Comparison of ENCODE assay signal across 8 cellular contexts in genomic region chr2:219205981-219206441, GRCh38. TPM values are rescaled to one million over a fixed set of nuclear protein-coding genes. Genes with fewer than 3 reads are reported as not detected.
DNase-seq lines count a peak whose midpoint lies in the region; ATAC-seq and TF ChIP-seq lines count a peak whose summit lies in the region.

No MANE protein-coding gene starts in this region.

- H3K4me1 ChIP-seq in Caco-2 (peaks cover 8% of the 10 kb centered on the region), iPS-15b (ENCODE audit: control insufficient read depth, insufficient read depth, low read length) (peaks cover 5% of the 10 kb centered on the region), stomach smooth muscle (ENCODE audit: control insufficient read depth, insufficient read depth, low read length) (peaks cover 22% of the 10 kb centered on the region)

- H3K9ac ChIP-seq in iPS-15b (ENCODE audit: low read depth, low read length): peak overlapping the region; percentile 85
- peak overlapping the region; percentile 93 to 96 for H3K9ac ChIP-seq in stomach smooth muscle (ENCODE audit: low read length in 2 of 2)

- no peak for TF ChIP-seq CTCF in Caco-2 (IDR thresholded peaks at IDR 0.05; ENCODE audit: insufficient read depth in 1 of 2, low read depth in 1 of 2, low read length in 1 of 2, severe bottlenecking in 1 of 2, unreplicated experiment in 1 of 2)

- peaks cover 12% of the 10 kb centered on the region for H3K36me3 ChIP-seq in Caco-2 (ENCODE audit: control insufficient read depth, insufficient read depth, low read length)
- peaks cover 9% of the 10 kb centered on the region for H3K36me3 ChIP-seq in H7 (replicated peaks; ENCODE audit: control insufficient read depth, insufficient read depth, low read length)
- H3K36me3 ChIP-seq in iPS-15b (ENCODE audit: control insufficient read depth, insufficient read depth, low read length): peaks cover 20% of the 10 kb centered on the region
- peaks cover 19 to 24% of the 10 kb centered on the region in 2 donors for H3K36me3 ChIP-seq in stomach smooth muscle (ENCODE audit: control insufficient read depth in 2 of 2, insufficient read depth in 2 of 2, low read length in 2 of 2)

- H3K4me3 ChIP-seq in Caco-2 (ENCODE audit: low read depth, low read length) (peak overlapping the region; percentile 50), H7 (ENCODE audit: insufficient read depth, low read depth, low read length) (peak overlapping the region; percentile 73), iPS-15b (ENCODE audit: low read depth, low read length) (peak overlapping the region; percentile 93), stomach smooth muscle (ENCODE audit: low read length in 2 of 2) (peak overlapping the region; percentile 90 to 93)

- no peaks in the 10 kb centered on the region for H3K9me3 Mint-ChIP-seq in Caco-2 (ENCODE audit: unreplicated experiment)
- peaks cover 5% of the 10 kb centered on the region for H3K9me3 Mint-ChIP-seq in activated CD4-positive, alpha-beta memory T cell treated with anti-CD3 and anti-CD28 coated beads for 36 hours

- intact Hi-C loops in Caco-2 (cut with micrococcal nuclease; ENCODE audit: unreplicated experiment): loop anchor here (1.0 kb wide), 2 partner anchors 23 to 28 kb away; partner anchors contain the start of genes ANKZF1, ATG9A and RETREG2
- intact Hi-C loops in activated CD4-positive, alpha-beta memory T cell treated with anti-CD3 and anti-CD28 coated beads for 36 hours (cut with micrococcal nuclease): loop anchor here (1.0 kb wide), 7 partner anchors 23 to 547 kb away; partner anchors contain the start of genes ANKZF1, ATG9A, BCS1L and DNAJB2

- POLR2A ChIA-PET in Caco-2 (lab: Charles Lee): interaction anchor here (0.6 to 3.1 kb wide), 11 partner anchors 11 to 365 kb away, joined by 3 to 29 read pairs (median 7); partner anchors contain the start of genes ABCB6, CNPPD1, DNPEP and GLB1L
- POLR2A ChIA-PET in activated CD4-positive, alpha-beta memory T cell treated with anti-CD3 and anti-CD28 coated beads for 36 hours (lab: Charles Lee): interaction anchor here (0.6 to 2.6 kb wide), 14 partner anchors 12 to 178 kb away, joined by 3 to 26 read pairs (median 4); partner anchors contain the start of genes ANKZF1, ATG9A, CNPPD1 and GLB1L

- H3K27ac ChIP-seq in stomach smooth muscle (ENCODE audit: low read length): peak overlapping the region; percentile 92

- BruUV-seq in Caco-2 (replicated peaks; lab: Mats Ljungman, UMichigan): TSS peak; percentile 74

- no peaks in the 10 kb centered on the region for H3K27me3 Mint-ChIP-seq in Caco-2 (ENCODE audit: insufficient read depth, unreplicated experiment)
- no peaks in the 10 kb centered on the region for H3K27me3 Mint-ChIP-seq in activated CD4-positive, alpha-beta memory T cell treated with anti-CD3 and anti-CD28 coated beads for 36 hours

- H3K27ac Mint-ChIP-seq in Caco-2 (ENCODE audit: unreplicated experiment): peak overlapping the region; percentile 84
- peak overlapping the region; percentile 99 for H3K27ac Mint-ChIP-seq in activated CD4-positive, alpha-beta memory T cell treated with anti-CD3 and anti-CD28 coated beads for 36 hours

- H3K4me1 Mint-ChIP-seq in Caco-2 (ENCODE audit: low read depth, unreplicated experiment): peaks cover 5% of the 10 kb centered on the region
- H3K4me1 Mint-ChIP-seq in activated CD4-positive, alpha-beta memory T cell treated with anti-CD3 and anti-CD28 coated beads for 36 hours (ENCODE audit: low read depth): peaks cover 27% of the 10 kb centered on the region

- H3K4me3 Mint-ChIP-seq in Caco-2 (ENCODE audit: unreplicated experiment): peak overlapping the region; percentile 81
- H3K4me3 Mint-ChIP-seq in activated CD4-positive, alpha-beta memory T cell treated with anti-CD3 and anti-CD28 coated beads for 36 hours: peak overlapping the region; percentile 94

- H3K27me3 ChIP-seq in Caco-2 (replicated peaks; ENCODE audit: control insufficient read depth, insufficient read depth, low read length) (no peaks in the 10 kb centered on the region), H7 (ENCODE audit: control insufficient read depth, insufficient read depth, low read length) (no peaks in the 10 kb centered on the region), iPS-15b (ENCODE audit: control insufficient read depth, insufficient read depth, low read length) (no peaks in the 10 kb centered on the region), stomach smooth muscle (ENCODE audit: control insufficient read depth in 1 of 2, insufficient read depth in 2 of 2, low read length in 2 of 2) (no peaks in the 10 kb centered on the region)

- no peak for ATAC-seq in HG02885 (IDR thresholded peaks at IDR 0.05; ENCODE audit: poor library complexity, unreplicated experiment)

- DNase-seq in Caco-2: no peak
- DNase-seq in H7: no peak
- DNase-seq in activated CD4-positive, alpha-beta memory T cell treated with anti-CD3 and anti-CD28 coated beads for 36 hours: no peak
- DNase-seq in KBM-7: no peak
- DNase-seq in activated gamma-delta T cell (lab: John Stamatoyannopoulos, UW): no peak

- in situ Hi-C loops in KBM-7 (cut with MboI; ENCODE audit: low pct_unique_long_range_greater_than_20kb, low sequenced_read_pairs): no loop called here

- peaks cover 39% of the 10 kb centered on the region for H3K36me3 Mint-ChIP-seq in Caco-2 (ENCODE audit: insufficient read depth, unreplicated experiment)
- peaks cover 4% of the 10 kb centered on the region for H3K36me3 Mint-ChIP-seq in activated CD4-positive, alpha-beta memory T cell treated with anti-CD3 and anti-CD28 coated beads for 36 hours

- CTCF ChIA-PET in Caco-2 (lab: Charles Lee): interaction anchor here (0.7 to 2.5 kb wide), 13 partner anchors 9 to 304 kb away, joined by 3 to 13 read pairs (median 4); partner anchors contain the start of genes CNPPD1, GLB1L, STK16 and TUBA4B
- CTCF ChIA-PET in activated CD4-positive, alpha-beta memory T cell treated with anti-CD3 and anti-CD28 coated beads for 36 hours (lab: Charles Lee): interaction anchor here (0.7 to 3.5 kb wide), 15 partner anchors 12 to 226 kb away, joined by 3 to 22 read pairs (median 5); partner anchors contain the start of genes ANKZF1, ATG9A, CNPPD1 and GLB1L

- no peaks in the 10 kb centered on the region for H3K9me3 ChIP-seq in Caco-2
- H3K9me3 ChIP-seq in iPS-15b (ENCODE audit: control insufficient read depth, insufficient read depth, low read length): no peaks in the 10 kb centered on the region
- H3K9me3 ChIP-seq in stomach smooth muscle (ENCODE audit: control insufficient read depth in 2 of 2, low read length in 2 of 2): no peaks in the 10 kb centered on the region

RNA-seq across cellular contexts. Expression of gene ZFAND2B, which starts 0.6 kb away (rescaled TPM):
- total RNA-seq in Caco-2 (2022): 37.3 and 41.8 TPM in 2 replicates
- 25.3 and 29.9 TPM in 2 replicates for total RNA-seq in H7 (2014; rRNA removed; shearing (Covaris generic))
- 10 to 100 TPM; 31.9 to 34.4 TPM for total RNA-seq in activated CD4-positive, alpha-beta memory T cell treated with anti-CD3 and anti-CD28 coated beads for 36 hours

RNA-seq across cellular contexts. Expression of gene ABCB6, which starts 12.7 kb away (rescaled TPM):
- 66.0 and 68.6 TPM in 2 replicates for total RNA-seq in Caco-2 (2022)
- 50.4 and 74.8 TPM in 2 replicates for total RNA-seq in H7 (2014; rRNA removed; shearing (Covaris generic))
- total RNA-seq in activated CD4-positive, alpha-beta memory T cell treated with anti-CD3 and anti-CD28 coated beads for 36 hours: 10 to 100 TPM; 11.5 to 11.7 TPM

RNA-seq across cellular contexts. Expression of gene ATG9A, which starts 23.4 kb away (rescaled TPM):
- 59.6 and 62.9 TPM in 2 replicates for total RNA-seq in Caco-2 (2022)
- total RNA-seq in H7 (2014; rRNA removed; shearing (Covaris generic)): 32.5 and 38.6 TPM in 2 replicates
- 10 to 100 TPM; 34.7 to 39.5 TPM for total RNA-seq in activated CD4-positive, alpha-beta memory T cell treated with anti-CD3 and anti-CD28 coated beads for 36 hours

RNA-seq across cellular contexts. Expression of gene ANKZF1, which starts 23.6 kb away (rescaled TPM):
- total RNA-seq in Caco-2 (2022): 50.7 and 51.5 TPM in 2 replicates
- 56.9 and 63.4 TPM in 2 replicates for total RNA-seq in H7 (2014; rRNA removed; shearing (Covaris generic))
- total RNA-seq in activated CD4-positive, alpha-beta memory T cell treated with anti-CD3 and anti-CD28 coated beads for 36 hours: 10 to 100 TPM; 97.0 to 97.5 TPM

RNA-seq across cellular contexts. Expression of gene RETREG2, which starts 27.9 kb away (rescaled TPM):
- total RNA-seq in Caco-2 (2022): 59.5 and 62.0 TPM in 2 replicates
- total RNA-seq in H7 (2014; rRNA removed; shearing (Covaris generic)): 60.2 and 64.5 TPM in 2 replicates
- total RNA-seq in activated CD4-positive, alpha-beta memory T cell treated with anti-CD3 and anti-CD28 coated beads for 36 hours: 10 to 100 TPM; 60.3 to 67.9 TPM
